12 cellular contexts compared by ENCODE assay signal in genomic region chr10:73439605-73440298, GRCh38. TPM values are rescaled to one million over a fixed set of nuclear protein-coding genes. Genes with fewer than 3 reads are reported as not detected.
DNase-seq lines count a peak whose midpoint lies in the region; ATAC-seq lines count a peak whose summit lies in the region.
"Had no signal": no experiment of that assay in that cellular context is flagged by ENCODE, and none has a peak within 500 bp of the region (broad histone marks: within the 10 kb centered on the region; RNA-seq: fewer than 3 reads in every experiment).

No MANE protein-coding gene starts in this region.

- no peaks in the 10 kb centered on the region for H4K20me1 ChIP-seq in Karpas-422 (ENCODE audit: insufficient read depth, low read depth, low read length)

- peak; percentile 53 to 62 for ATAC-seq in activated CD4-positive, CD25-positive, alpha-beta regulatory T cell treated with anti-CD3 and anti-CD28 coated beads, Interleukin-2, amount 50 U/mL, for 24 hours
- no peak for ATAC-seq in GM18511 (IDR thresholded peaks at IDR 0.05; ENCODE audit: unreplicated experiment)

- H3K9me2 ChIP-seq in Karpas-422 (replicated peaks; ENCODE audit: insufficient read depth, low read length), result no peaks in the 10 kb centered on the region

- H3K36me3 ChIP-seq in Karpas-422 (ENCODE audit: insufficient read depth, low read length), result peaks cover 18% of the 10 kb centered on the region

- no peak overlapping the region for H3K9ac ChIP-seq in Karpas-422 (ENCODE audit: low read length)

- H3K4me3 ChIP-seq in skeletal muscle cell (ENCODE audit: low read depth, low read length) (no peak overlapping the region), Karpas-422 (ENCODE audit: low read length) (no peak overlapping the region)
- H3K4me3 ChIP-seq: right atrium auricular region had no signal

- H3K4me2 ChIP-seq in Karpas-422 (ENCODE audit: low read depth, low read length, poor library complexity, severe bottlenecking), result no peak overlapping the region

- no peak overlapping the region for H2AFZ ChIP-seq in Karpas-422 (ENCODE audit: low read length)

- H3K27ac ChIP-seq in Karpas-422 (ENCODE audit: low read length), result no peak overlapping the region
- H3K27ac ChIP-seq: right atrium auricular region had no signal

- H3K79me2 ChIP-seq in Karpas-422 (ENCODE audit: low read length), result no peaks in the 10 kb centered on the region

- no peak for DNase-seq in activated CD4-positive, CD25-positive, alpha-beta regulatory T cell (lab: John Stamatoyannopoulos, UW)
- DNase-seq in NCI-H226, result peak; percentile 68
- peak; percentile 23 for DNase-seq in dermis blood vessel endothelial cell
- DNase-seq in skeletal muscle cell (ENCODE audit: low read depth), result peak; percentile 58
- no peak for DNase-seq in mucosa of gallbladder (ENCODE audit: low spot score)
- DNase-seq in Karpas-422, result no peak
- DNase-seq: activated effector memory CD4-positive, alpha-beta T cell treated with Interleukin-2 at 50 U/mL for 16 hours; NCI-H774; T-helper 9 cell had no signal

- H3K9me3 ChIP-seq in Karpas-422 (ENCODE audit: low read length), result no peaks in the 10 kb centered on the region
- H3K9me3 ChIP-seq: right atrium auricular region had no signal

- H3K27me3 ChIP-seq in Karpas-422 (ENCODE audit: low read length), result no peaks in the 10 kb centered on the region
- H3K27me3 ChIP-seq: right atrium auricular region had no signal

- no peaks in the 10 kb centered on the region; the same call in 1 of the 2 replicates for H3K4me1 ChIP-seq in Karpas-422 (ENCODE audit: low read length)

RNA-seq across cellular contexts. Expression of gene MSS51, which starts 6.4 kb away (rescaled TPM):
- total RNA-seq in dermis blood vessel endothelial cell (0.84 and 1.5 TPM in 2 replicates), mucosa of gallbladder (2.0 TPM)
- 2.7 and 5.7 TPM in 2 replicates for total RNA-seq in Karpas-422 (2014; rRNA removed; shearing (Covaris generic); ENCODE audit: low replicate concordance)

RNA-seq across cellular contexts. Expression of gene ANXA7, which starts 25.9 kb away (rescaled TPM):
- total RNA-seq in dermis blood vessel endothelial cell, result 100 and 151 TPM in 2 replicates
- 119 TPM for total RNA-seq in mucosa of gallbladder
- 56.2 and 90.9 TPM in 2 replicates for total RNA-seq in Karpas-422 (2014; rRNA removed; shearing (Covaris generic); ENCODE audit: low replicate concordance)

RNA-seq across cellular contexts. Expression of gene PPP3CB, which starts 56.1 kb away (rescaled TPM):
- 12.6 and 19.6 TPM in 2 replicates for total RNA-seq in dermis blood vessel endothelial cell
- total RNA-seq in mucosa of gallbladder, result 46.4 TPM
- 24.1 and 51.0 TPM in 2 replicates for total RNA-seq in Karpas-422 (2014; rRNA removed; shearing (Covaris generic); ENCODE audit: low replicate concordance)

Comparison
In these comparisons a context has a peak if more than half of its experiments do, and no peak if none do; other contexts are left out.
1. DNase-seq: peak in NCI-H226 (single experiment), dermis blood vessel endothelial cell (single experiment) and skeletal muscle cell (single experiment); none in activated CD4-positive, CD25-positive, alpha-beta regulatory T cell (0 of 4), mucosa of gallbladder (single experiment) and Karpas-422 (single experiment).